In the genomic region with DNA sequence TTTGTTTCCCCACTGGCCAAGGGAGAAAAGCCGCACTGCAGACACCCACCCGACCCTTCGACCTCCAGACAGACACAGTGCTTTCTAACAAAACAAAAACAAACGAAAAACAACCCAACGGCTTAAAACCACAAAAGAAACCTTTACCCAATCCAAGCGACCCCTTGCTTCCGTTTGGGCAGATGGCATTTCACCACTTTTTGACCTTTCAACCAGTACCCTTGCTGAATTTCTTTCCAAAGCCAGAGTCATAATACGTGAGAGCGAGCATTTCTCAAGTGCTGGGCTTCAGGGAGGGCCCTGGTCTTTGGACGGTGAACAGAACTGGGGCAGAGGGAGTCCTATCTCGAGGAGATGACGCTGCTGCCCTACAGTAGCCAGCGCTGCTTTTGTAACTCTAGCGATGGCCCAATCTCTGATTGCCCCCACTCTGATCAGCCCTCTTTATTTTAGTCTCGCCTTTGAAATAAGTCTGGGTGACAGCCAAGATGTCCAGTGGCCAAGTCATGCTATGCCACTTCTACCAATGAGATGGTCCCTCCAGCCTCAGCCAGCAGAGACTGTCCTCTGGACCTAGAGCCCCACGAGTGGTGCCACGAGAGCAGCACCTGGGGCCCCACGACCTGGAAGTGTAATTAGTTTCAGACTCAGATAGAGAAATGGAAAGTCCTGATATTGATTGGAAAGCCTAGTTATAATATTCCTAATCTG, we compare ENCODE assay signal across 10 cellular contexts. TPM values are rescaled to one million over a fixed set of nuclear protein-coding genes. Genes with fewer than 3 reads are reported as not detected.
DNase-seq lines count a peak whose midpoint lies in the region; ATAC-seq and TF ChIP-seq lines count a peak whose summit lies in the region.
"Had no signal": no experiment of that assay in that cellular context is flagged by ENCODE, and none has a peak within 500 bp of the region (broad histone marks: within the 10 kb centered on the region; RNA-seq: fewer than 3 reads in every experiment).

No MANE protein-coding gene starts in this region.

- H3K4me3 Mint-ChIP-seq in CD14-positive monocyte: peak overlapping the region; percentile 65 to 89
- peak overlapping the region; percentile 41 for H3K4me3 Mint-ChIP-seq in dendritic cell treated with granulocyte-macrophage colony-stimulating factor and Interleukin-4, amounts not matched to agents 40 ng/mL and 50 ng/mL, for 4 days
- no peak overlapping the region for H3K4me3 Mint-ChIP-seq in neural progenitor cell

- no peak for TF ChIP-seq CTCF in CD14-positive monocyte (IDR thresholded peaks at IDR 0.05)
- TF ChIP-seq CTCF in neural progenitor cell (IDR thresholded peaks at IDR 0.05): no peak
- TF ChIP-seq CTCF in BE2C (IDR thresholded peaks at IDR 0.05; ENCODE audit: low read depth, low read length): no peak

- H3K9me3 ChIP-seq in neural progenitor cell (ENCODE audit: low read depth) (no peaks in the 10 kb centered on the region), BE2C (no peaks in the 10 kb centered on the region)

- no peak overlapping the region for H3K4me3 ChIP-seq in neural progenitor cell
- H3K4me3 ChIP-seq in BE2C (ENCODE audit: low read depth, low read length): no peak overlapping the region

- H3K27me3 Mint-ChIP-seq in CD14-positive monocyte (ENCODE audit: low read depth in 3 of 3) (peaks cover 0 to 1% (median 0%) of the 10 kb centered on the region in 3 donors), neural progenitor cell (ENCODE audit: insufficient read depth, low read depth) (peaks cover 7% of the 10 kb centered on the region)
- peaks cover 2% of the 10 kb centered on the region for H3K27me3 Mint-ChIP-seq in dendritic cell treated with granulocyte-macrophage colony-stimulating factor and Interleukin-4, amounts not matched to agents 40 ng/mL and 50 ng/mL, for 4 days

- H3K79me2 ChIP-seq in neural progenitor cell (ENCODE audit: low read depth): no peaks in the 10 kb centered on the region

- peaks cover 5% of the 10 kb centered on the region for H3F3A ChIP-seq in neural progenitor cell (ENCODE audit: low read depth)

- peak overlapping the region; percentile 59 to 92 (median 83) for H3K27ac Mint-ChIP-seq in CD14-positive monocyte
- peak overlapping the region; percentile 69 for H3K27ac Mint-ChIP-seq in dendritic cell treated with granulocyte-macrophage colony-stimulating factor and Interleukin-4, amounts not matched to agents 40 ng/mL and 50 ng/mL, for 4 days
- H3K27ac Mint-ChIP-seq in neural progenitor cell: no peak overlapping the region

- no peak overlapping the region for H3K9ac ChIP-seq in neural progenitor cell
- H3K9ac ChIP-seq: KMS-11 had no signal

- H3K4me2 ChIP-seq in neural progenitor cell: no peak overlapping the region
- H3K4me2 ChIP-seq: KMS-11 had no signal

- peak; percentile 60 for DNase-seq in CD14-positive monocyte (ENCODE audit: low spot score)
- DNase-seq in MV-4-11 (lab: John Stamatoyannopoulos, UW): peak; percentile 93
- DNase-seq in neural progenitor cell (ENCODE audit: low spot score): peak; percentile 38
- DNase-seq in left colon: no peak
- DNase-seq in BE2C: no peak
- no peak for DNase-seq in AG08396 (ENCODE audit: low spot score)
- no peak for DNase-seq in stimulated activated CD4-positive, alpha-beta T cell treated with anti-CD3 and anti-CD28 coated beads, Interleukin-4, amount 100 ng/mL, for 1 hour

- H3K9me3 Mint-ChIP-seq in CD14-positive monocyte: peaks cover 0 to 3% (median 0%) of the 10 kb centered on the region in 7 donors
- no peaks in the 10 kb centered on the region for H3K9me3 Mint-ChIP-seq in dendritic cell treated with granulocyte-macrophage colony-stimulating factor and Interleukin-4, amounts not matched to agents 40 ng/mL and 50 ng/mL, for 4 days
- peaks cover 2% of the 10 kb centered on the region for H3K9me3 Mint-ChIP-seq in neural progenitor cell

- H3K36me3 Mint-ChIP-seq in CD14-positive monocyte (peaks cover 0 to 1% of the 10 kb centered on the region in 2 donors), neural progenitor cell (peaks cover 2% of the 10 kb centered on the region)
- no peaks in the 10 kb centered on the region for H3K36me3 Mint-ChIP-seq in dendritic cell treated with granulocyte-macrophage colony-stimulating factor and Interleukin-4, amounts not matched to agents 40 ng/mL and 50 ng/mL, for 4 days (ENCODE audit: low read depth)

- H3K4me1 ChIP-seq in neural progenitor cell (peaks cover 7% of the 10 kb centered on the region), BE2C (no peaks in the 10 kb centered on the region)

- H2AFZ ChIP-seq in neural progenitor cell (replicated peaks): peak overlapping the region; percentile 15

- ATAC-seq in left colon: no peak

- H3K4me1 Mint-ChIP-seq in CD14-positive monocyte (peaks cover 46% of the 10 kb centered on the region), neural progenitor cell (peaks cover 8% of the 10 kb centered on the region)
- peaks cover 30% of the 10 kb centered on the region for H3K4me1 Mint-ChIP-seq in dendritic cell treated with granulocyte-macrophage colony-stimulating factor and Interleukin-4, amounts not matched to agents 40 ng/mL and 50 ng/mL, for 4 days (ENCODE audit: low read depth)

- intact Hi-C loops in CD14-positive monocyte (cut with micrococcal nuclease) (no loop called here), left colon (cut with DNase I, micrococcal nuclease) (no loop called here)
- intact Hi-C loops in dendritic cell treated with granulocyte-macrophage colony-stimulating factor and Interleukin-4, amounts not matched to agents 40 ng/mL and 50 ng/mL, for 4 days (cut with micrococcal nuclease): no loop called here

- H3K36me3 ChIP-seq in neural progenitor cell (no peaks in the 10 kb centered on the region), BE2C (no peaks in the 10 kb centered on the region)

- H3K27me3 ChIP-seq in neural progenitor cell (peaks cover 6% of the 10 kb centered on the region), BE2C (no peaks in the 10 kb centered on the region)

- no peaks in the 10 kb centered on the region for H4K20me1 ChIP-seq in neural progenitor cell (ENCODE audit: low read depth)

- no peak overlapping the region for H3K27ac ChIP-seq in neural progenitor cell
- H3K27ac ChIP-seq: KMS-11 had no signal

RNA-seq across cellular contexts. Expression of a gene that starts 21.9 kb away (rescaled TPM):
- 1 to 10 TPM; 3.9 to 6.2 TPM for polyA plus RNA-seq in CD14-positive monocyte
- 29.6 and 33.6 TPM in 2 replicates for total RNA-seq in neural progenitor cell (ENCODE audit: low replicate concordance)
- total RNA-seq in left colon: 100 to 1,000 TPM; 100 to 111 TPM
- 41.9 TPM for polyA plus RNA-seq in BE2C (2012; ENCODE audit: insufficient read depth, insufficient read length, low read depth)

RNA-seq across cellular contexts. Expression of a gene that starts 40.0 kb away (rescaled TPM):
- polyA plus RNA-seq in CD14-positive monocyte: 1 to 10 TPM; 2.7 to 4.1 TPM
- total RNA-seq in neural progenitor cell (ENCODE audit: low replicate concordance): 43.7 and 73.8 TPM in 2 replicates
- total RNA-seq in left colon: 1 to 10 TPM; 4.5 to 9.4 TPM
- polyA plus RNA-seq in BE2C (2012; ENCODE audit: insufficient read depth, insufficient read length, low read depth): 0.88 TPM
- total RNA-seq: activated CD8-positive, alpha-beta memory T cell treated with anti-CD3 and anti-CD28 coated beads for 36 hours had no signal

Comparison
In these comparisons a context has a peak if more than half of its experiments do, and no peak if none do; other contexts are left out.
1. DNase-seq: peak in CD14-positive monocyte (single experiment), MV-4-11 (single experiment) and neural progenitor cell (single experiment); none in left colon (0 of 2), BE2C (single experiment), AG08396 (single experiment) and stimulated activated CD4-positive, alpha-beta T cell treated with anti-CD3 and anti-CD28 coated beads, Interleukin-4, amount 100 ng/mL, for 1 hour (single experiment).